ENCODE assay signal across 8 cellular contexts in genomic region chr15:82468205-82468604, GRCh38. TPM values are rescaled to one million over a fixed set of nuclear protein-coding genes. Genes with fewer than 3 reads are reported as not detected.
DNase-seq lines count a peak whose midpoint lies in the region; ATAC-seq, FAIRE-seq and TF ChIP-seq lines count a peak whose summit lies in the region.
"Not testable (repeated sequence)": the region's sequence is repeated elsewhere in the genome, so short reads cannot be mapped to it uniquely, and the experiment has no call there.

No MANE protein-coding gene starts in this region.

- not testable (repeated sequence) for H3K27me3 Mint-ChIP-seq in activated B cell treated with CpG ODN at 0.5 μM for 24 hours

- 0% methylated on average over 2 of the region's 11 CpGs; no CpG with 5 or more reads in 1 of the 2 donors for WGBS in body of pancreas, 2 donors
- 7 to 14% methylated on average over 4 of the region's 11 CpGs for WGBS in sigmoid colon, 2 donors

- H3K36me3 Mint-ChIP-seq in activated B cell treated with CpG ODN at 0.5 μM for 24 hours (ENCODE audit: low read depth) = not testable (repeated sequence)

- POLR2A ChIA-PET in activated B cell treated with CpG ODN at 0.5 μM for 24 hours (lab: Charles Lee) = not testable (repeated sequence)

- not testable (repeated sequence) for H3K79me2 ChIP-seq in DND-41 (ENCODE audit: insufficient read depth, low read length)

- H4K20me1 ChIP-seq in DND-41 (ENCODE audit: insufficient read depth, low read length) = not testable (repeated sequence)

- not testable (repeated sequence) for H3K4me2 ChIP-seq in DND-41 (ENCODE audit: insufficient read depth, low read length)

- H3K36me3 ChIP-seq in DND-41 (ENCODE audit: insufficient read depth, low read length); body of pancreas (replicated peaks in 1 of 2; ENCODE audit: insufficient read depth in 1 of 2, low read depth in 2 of 2); kidney (ENCODE audit: control insufficient read depth in 1 of 2, insufficient read depth in 2 of 2, low read length in 2 of 2); sigmoid colon: not testable (repeated sequence)

- TF ChIP-seq POLR2A in body of pancreas (IDR thresholded peaks at IDR 0.05); sigmoid colon (IDR thresholded peaks at IDR 0.05): not testable (repeated sequence)

- H3K4me3 Mint-ChIP-seq in activated B cell treated with CpG ODN at 0.5 μM for 24 hours = not testable (repeated sequence)

- peak; percentile 3 for TF ChIP-seq CTCF in DND-41 (IDR thresholded peaks at IDR 0.05; ENCODE audit: borderline replicate concordance, extremely low read depth, low read length, poor library complexity, severe bottlenecking)
- not testable (repeated sequence) for TF ChIP-seq CTCF in activated B cell treated with CpG ODN at 0.5 μM for 24 hours (IDR thresholded peaks at IDR 0.05); body of pancreas (IDR thresholded peaks at IDR 0.05); kidney (IDR thresholded peaks at IDR 0.05; ENCODE audit: borderline replicate concordance, extremely low read depth, insufficient read depth)
- TF ChIP-seq CTCF in sigmoid colon (IDR thresholded peaks at IDR 0.05) = peak in 1 of 4 experiments; percentile 24

- not testable (repeated sequence) for H3K27ac ChIP-seq in DND-41 (ENCODE audit: low read length); body of pancreas; kidney (ENCODE audit: low read depth in 2 of 2, low read length in 2 of 2); sigmoid colon

- H3K4me1 ChIP-seq in DND-41 (ENCODE audit: insufficient read depth, low read length); body of pancreas; kidney (ENCODE audit: control insufficient read depth in 1 of 2, insufficient read depth in 1 of 2, low read depth in 1 of 2, low read length in 2 of 2); sigmoid colon: not testable (repeated sequence)

- H3K4me1 Mint-ChIP-seq in activated B cell treated with CpG ODN at 0.5 μM for 24 hours = not testable (repeated sequence)

- H3K9me3 ChIP-seq in DND-41 (ENCODE audit: insufficient read depth, low read length, severe bottlenecking); body of pancreas; kidney (ENCODE audit: control insufficient read depth in 1 of 2, low read length in 2 of 2); sigmoid colon: not testable (repeated sequence)

- FAIRE-seq in kidney (lab: Jason Lieb, UNC) = not testable (repeated sequence)

- DNase-seq in DND-41, activated B cell treated with CpG ODN at 0.5 μM for 24 hours, body of pancreas: not testable (repeated sequence)
- DNase-seq in kidney (peak; percentile 43), sigmoid colon (peak; percentile 42)

- not testable (repeated sequence) for H3K4me3 ChIP-seq in DND-41 (ENCODE audit: low read depth in 1 of 2, low read length in 2 of 2); body of pancreas; kidney (ENCODE audit: low read length in 2 of 2); sigmoid colon

- intact Hi-C loops in activated B cell treated with CpG ODN at 0.5 μM for 24 hours (cut with micrococcal nuclease); body of pancreas (cut with DNase I); kidney (cut with DNase I); sigmoid colon (cut with DNase I): not testable (repeated sequence)

- H3K27me3 ChIP-seq in DND-41 (ENCODE audit: insufficient read depth, low read length, poor library complexity); body of pancreas; sigmoid colon: not testable (repeated sequence)

- peak; percentile 97 for ATAC-seq in DND-41 (ENCODE audit: insufficient read depth, low read depth)
- peak; percentile 94 for ATAC-seq in GM19397 (IDR thresholded peaks at IDR 0.05; ENCODE audit: unreplicated experiment)
- peak; percentile 70 for ATAC-seq in HG02571 (IDR thresholded peaks at IDR 0.05; ENCODE audit: unreplicated experiment)
- ATAC-seq in HG03139 (IDR thresholded peaks at IDR 0.05; ENCODE audit: unreplicated experiment) = peak; percentile 97
- peak; percentile 92 for ATAC-seq in activated B cell treated with CpG ODN at 0.5 μM for 24 hours (ENCODE audit: low read depth)
- ATAC-seq in body of pancreas = peak; percentile 93

- TF ChIP-seq EP300 in sigmoid colon (IDR thresholded peaks at IDR 0.05) = not testable (repeated sequence)

- H3K27ac Mint-ChIP-seq in activated B cell treated with CpG ODN at 0.5 μM for 24 hours = not testable (repeated sequence)

- H2AFZ ChIP-seq in DND-41 (ENCODE audit: low read depth, low read length) = not testable (repeated sequence)

- not testable (repeated sequence) for H3K9me3 Mint-ChIP-seq in activated B cell treated with CpG ODN at 0.5 μM for 24 hours

- CTCF ChIA-PET in activated B cell treated with CpG ODN at 0.5 μM for 24 hours (lab: Charles Lee) = not testable (repeated sequence)

- not testable (repeated sequence) for H3K9ac ChIP-seq in DND-41 (ENCODE audit: low read depth, low read length); kidney (ENCODE audit: low read length in 2 of 2)

RNA-seq across cellular contexts. Expression of gene GOLGA6L9, which starts 38.6 kb away (rescaled TPM):
- total RNA-seq in activated B cell treated with CpG ODN at 0.5 μM for 24 hours (2.0 and 2.4 TPM in 2 replicates), body of pancreas (1 to 10 TPM; 5.2 to 5.6 TPM), kidney (2.9 TPM), sigmoid colon (1 to 10 TPM; 3.6 to 5.3 (median 4.6) TPM)
- polyA plus RNA-seq in kidney (ENCODE audit: insufficient read depth, low read depth, low replicate concordance) (1.3 TPM), sigmoid colon (10 to 100 TPM in 1 of 3 donors, 1 to 10 TPM in 2; 1.2 to 18.3 (median 3.6) TPM)
